In the genomic region with DNA sequence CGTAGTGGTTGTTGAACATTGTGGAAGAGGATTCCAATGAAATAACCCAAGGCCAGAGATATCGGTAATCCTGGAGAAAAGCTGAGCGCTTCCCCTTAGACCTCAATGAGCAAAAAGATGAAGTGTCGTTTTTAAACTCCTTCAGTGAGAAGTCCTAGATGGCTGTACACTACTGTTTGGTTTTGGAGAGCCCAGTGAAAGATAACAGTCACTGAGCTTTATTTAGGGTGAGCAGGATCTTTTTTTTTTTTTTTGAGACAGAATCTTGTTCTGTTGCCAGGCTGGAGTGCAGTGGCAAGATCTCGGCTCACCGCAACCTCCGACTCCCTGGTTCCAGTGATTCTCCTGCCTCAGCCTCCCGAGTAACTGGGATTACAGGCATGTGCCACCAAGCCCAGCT, we compare ENCODE assay signal across 34 cellular contexts. TPM values are rescaled to one million over a fixed set of nuclear protein-coding genes. Genes with fewer than 3 reads are reported as not detected.
"Had no signal": no experiment of that assay in that cellular context is flagged by ENCODE, and none has a peak within 500 bp of the region (broad histone marks: within the 10 kb centered on the region; RNA-seq: fewer than 3 reads in every experiment).

No MANE protein-coding gene starts in this region.

- H3K27ac Mint-ChIP-seq: activated B cell treated with CpG ODN at 0.5 μM for 24 hours; activated CD8-positive, alpha-beta T cell treated with anti-CD3 and anti-CD28 coated beads for 36 hours; activated naive CD8-positive, alpha-beta T cell; activated T-helper 17 cell treated with anti-CD3 and anti-CD28 coated beads, Interleukin-2, amount 50 U/mL, for 72 hours; effector memory CD8-positive, alpha-beta T cell had no signal

- H3K9me3 Mint-ChIP-seq: activated B cell treated with CpG ODN at 0.5 μM for 24 hours; activated T-helper 17 cell treated with anti-CD3 and anti-CD28 coated beads, Interleukin-2, amount 50 U/mL, for 72 hours had no signal

- H3K27me3 Mint-ChIP-seq: activated B cell treated with CpG ODN at 0.5 μM for 24 hours; activated CD8-positive, alpha-beta T cell treated with anti-CD3 and anti-CD28 coated beads for 36 hours; activated T-helper 17 cell treated with anti-CD3 and anti-CD28 coated beads, Interleukin-2, amount 50 U/mL, for 72 hours; effector memory CD8-positive, alpha-beta T cell had no signal

- H3K4me3 ChIP-seq: esophagus muscularis mucosa, gastroesophageal sphincter had no signal

- DNase-seq: activated B cell treated with CpG ODN at 0.5 μM for 24 hours; activated CD4-positive, alpha-beta T cell treated with anti-CD3 and anti-CD28 coated beads for 48 hours; activated CD4-positive, alpha-beta T cell treated with anti-CD3 and anti-CD28 coated beads, Interleukin-2, amount 50 U/mL, for 1 hour; activated CD4-positive, alpha-beta T cell treated with anti-CD3 and anti-CD28 coated beads, Interleukin-2, amount 50 U/mL, for 48 hours; activated CD8-positive, alpha-beta memory T cell treated with anti-CD3 and anti-CD28 coated beads for 24 hours; activated CD8-positive, alpha-beta T cell treated with anti-CD3 and anti-CD28 coated beads for 36 hours; activated effector memory CD4-positive, alpha-beta T cell treated with Interleukin-2 at 50 U/mL for 16 hours; activated gamma-delta T cell treated with Interleukin-2 at 50 U/mL for 16 hours; activated naive CD4-positive, alpha-beta T cell treated with anti-CD3 and anti-CD28 coated beads, Interleukin-2, amount 50 U/mL, for 16 hours; activated naive CD4-positive, alpha-beta T cell treated with Interleukin-2 at 50 U/mL for 16 hours; activated T-cell treated with anti-CD3 and anti-CD28 coated beads, Interleukin-2, amount 50 U/mL, for 4 hours; amniotic stem cell; anterior cingulate cortex; brain microvascular endothelial cell; caudate nucleus; cortex of kidney; dermis blood vessel endothelial cell; effector CD4-positive, alpha-beta T cell; effector memory CD8-positive, alpha-beta T cell; erythroblast; foreskin keratinocyte; T-helper 2 cell; WERI-Rb-1 had no signal

- H3K4me1 Mint-ChIP-seq: activated B cell treated with CpG ODN at 0.5 μM for 24 hours; activated T-helper 17 cell treated with anti-CD3 and anti-CD28 coated beads, Interleukin-2, amount 50 U/mL, for 72 hours had no signal

- H3K27ac ChIP-seq: brain microvascular endothelial cell, esophagus muscularis mucosa, foreskin keratinocyte, gastroesophageal sphincter, WERI-Rb-1 had no signal

- H3K4me3 Mint-ChIP-seq: activated B cell treated with CpG ODN at 0.5 μM for 24 hours; activated CD8-positive, alpha-beta T cell treated with anti-CD3 and anti-CD28 coated beads for 36 hours; activated naive CD8-positive, alpha-beta T cell; activated T-cell treated with anti-CD3 and anti-CD28 coated beads, Interleukin-2, amount 50 U/mL, for 4 hours; activated T-helper 17 cell treated with anti-CD3 and anti-CD28 coated beads, Interleukin-2, amount 50 U/mL, for 72 hours; effector memory CD8-positive, alpha-beta T cell had no signal

- H3K4me1 ChIP-seq: foreskin keratinocyte had no signal

- H3K27me3 ChIP-seq: brain microvascular endothelial cell, esophagus muscularis mucosa, gastroesophageal sphincter had no signal

- ATAC-seq: activated CD4-positive, CD25-positive, alpha-beta regulatory T cell treated with anti-CD3 and anti-CD28 coated beads, Interleukin-2, amount 50 U/mL, for 24 hours; activated CD8-positive, alpha-beta T cell treated with anti-CD3 and anti-CD28 coated beads for 36 hours; activated T-cell treated with anti-CD3 and anti-CD28 coated beads, Interleukin-2, amount 50 U/mL, for 4 hours; activated T-helper 17 cell treated with anti-CD3 and anti-CD28 coated beads, Interleukin-2, amount 50 U/mL, for 72 hours; effector memory CD8-positive, alpha-beta T cell; foreskin keratinocyte; gastroesophageal sphincter had no signal

- H3K36me3 Mint-ChIP-seq: activated naive CD8-positive, alpha-beta T cell had no signal

- H3K36me3 ChIP-seq: brain microvascular endothelial cell, esophagus muscularis mucosa, gastroesophageal sphincter, WERI-Rb-1 had no signal

- H3K9me3 ChIP-seq: esophagus muscularis mucosa, gastroesophageal sphincter had no signal

RNA-seq across cellular contexts. Expression of a gene that starts 24.2 kb away (rescaled TPM):
- total RNA-seq: activated B cell treated with CpG ODN at 0.5 μM for 24 hours; activated CD8-positive, alpha-beta T cell treated with anti-CD3 and anti-CD28 coated beads for 36 hours; activated T-cell treated with anti-CD3 and anti-CD28 coated beads, Interleukin-2, amount 50 U/mL, for 4 hours; activated T-helper 17 cell treated with anti-CD3 and anti-CD28 coated beads, Interleukin-2, amount 50 U/mL, for 72 hours; astrocyte; bronchial epithelial cell; chondrocyte; dermis blood vessel endothelial cell; esophagus muscularis mucosa; foreskin keratinocyte; gastroesophageal sphincter; glomerular endothelial cell; T-helper 1 cell treated with Interleukin-12 subunit alpha and Interleukin-12 subunit beta and Interleukin-4 antibody, amounts not matched to agents 30 ng/mL and 1 ng/mL, for 36 hours had no signal
- polyA plus RNA-seq: adipose tissue, foreskin keratinocyte had no signal
